In genomic region chr1:44819594-44820327, GRCh38 we compare ENCODE assay signal across 1 cellular context.
TF ChIP-seq lines count a peak whose summit lies in the region.

No MANE protein-coding gene starts in this region.

TF ChIP-seq in HEK293, 187 proteins besides CTCF, POLR2A, EP300 and RAD21 (continued from another document and continues in another):
- TF ChIP-seq ZNF280D (tag by site-specific recombination; IDR thresholded peaks at IDR 0.05): no peak
- TF ChIP-seq ZNF174 (tag by site-specific recombination; IDR thresholded peaks at IDR 0.05): no peak
- TF ChIP-seq ZNF791 (tag by site-specific recombination; IDR thresholded peaks at IDR 0.05): no peak
- no peak for TF ChIP-seq ZNF747 (tag by site-specific recombination; IDR thresholded peaks at IDR 0.05)
- TF ChIP-seq ZBTB26 (tag by site-specific recombination; optimal IDR thresholded peaks at IDR 0.05): peak; percentile 44
- TF ChIP-seq ZSCAN4 (tag by site-specific recombination; IDR thresholded peaks at IDR 0.05): no peak
- TF ChIP-seq REPIN1 (tag by site-specific recombination; IDR thresholded peaks at IDR 0.05; ENCODE audit: low read depth): no peak
- peak; percentile 35; the same call in 1 of the 2 replicates for TF ChIP-seq MZF1 (tag by site-specific recombination; IDR thresholded peaks at IDR 0.05; ENCODE audit: borderline replicate concordance)
- peak; percentile 60 for TF ChIP-seq ZNF600 (tag by site-specific recombination; IDR thresholded peaks at IDR 0.05)
- TF ChIP-seq HIC1 (tag by site-specific recombination; IDR thresholded peaks at IDR 0.05): peak; percentile 55; the same call in 1 of the 2 replicates
- TF ChIP-seq ZBTB17 (tag by site-specific recombination; IDR thresholded peaks at IDR 0.05): peak; percentile 48
- TF ChIP-seq ZNF48 (tag by site-specific recombination; IDR thresholded peaks at IDR 0.05): no peak
- TF ChIP-seq EGR2 (tag by site-specific recombination; IDR thresholded peaks at IDR 0.05; ENCODE audit: low read depth): no peak
- peak; percentile 74 for TF ChIP-seq ZXDB (tag by site-specific recombination; IDR thresholded peaks at IDR 0.05)
- no peak for TF ChIP-seq MYNN (tag by site-specific recombination; IDR thresholded peaks at IDR 0.05; ENCODE audit: borderline replicate concordance)
- no peak for TF ChIP-seq ZBTB1 (tag by site-specific recombination; IDR thresholded peaks at IDR 0.05)
- TF ChIP-seq ELK4 (IDR thresholded peaks at IDR 0.05; ENCODE audit: borderline replicate concordance, low read depth, low read length): no peak
- TF ChIP-seq ZNF202 (tag by site-specific recombination; IDR thresholded peaks at IDR 0.05; ENCODE audit: borderline replicate concordance): no peak
- no peak for TF ChIP-seq ZNF16 (tag by site-specific recombination; IDR thresholded peaks at IDR 0.05; ENCODE audit: low read depth)
- TF ChIP-seq ZSCAN16 (tag by site-specific recombination; IDR thresholded peaks at IDR 0.05): no peak
- peak; percentile 61 for TF ChIP-seq KLF8 (tag by site-specific recombination; IDR thresholded peaks at IDR 0.05)
- TF ChIP-seq ZNF639 (tag by site-specific recombination; IDR thresholded peaks at IDR 0.05): no peak; the same call in 1 of the 2 replicates
- TF ChIP-seq ZNF391 (tag by site-specific recombination; IDR thresholded peaks at IDR 0.05; ENCODE audit: borderline replicate concordance, low read depth): peak; percentile 27; the same call in 1 of the 2 replicates
- no peak for TF ChIP-seq ZNF404 (tag by site-specific recombination; IDR thresholded peaks at IDR 0.05)
- 0 out of 2 replicates have a peak, but pooled peaks have one; percentile 25 for TF ChIP-seq ZNF184 (tag by site-specific recombination; IDR thresholded peaks at IDR 0.05)
- no peak for TF ChIP-seq YY2 (tag by site-specific recombination; IDR thresholded peaks at IDR 0.05)
- peak; percentile 36; the same call in 1 of the 2 replicates for TF ChIP-seq ZBTB21 (tag by site-specific recombination; IDR thresholded peaks at IDR 0.05)
- peak; percentile 93 for TF ChIP-seq ZNF660 (tag by site-specific recombination; IDR thresholded peaks at IDR 0.05)
- TF ChIP-seq ZNF596 (tag by site-specific recombination; IDR thresholded peaks at IDR 0.05): peak; percentile 15; the same call in 1 of the 2 replicates
- TF ChIP-seq ZNF211 (tag by site-specific recombination; IDR thresholded peaks at IDR 0.05; ENCODE audit: low read depth): no peak
- TF ChIP-seq ZNF529 (tag by site-specific recombination; IDR thresholded peaks at IDR 0.05; ENCODE audit: insufficient replicate concordance): no peak
- no peak for TF ChIP-seq KLF1 (tag by site-specific recombination; IDR thresholded peaks at IDR 0.05)
- no peak for TF ChIP-seq ZBTB7A (tag by site-specific recombination; IDR thresholded peaks at IDR 0.05; ENCODE audit: low read depth)
- no peak for TF ChIP-seq ZNF146 (tag by site-specific recombination; IDR thresholded peaks at IDR 0.05)
- TF ChIP-seq ZFHX2 (tag by site-specific recombination; conservative IDR thresholded peaks at IDR 0.05): no peak
- no peak for TF ChIP-seq ZNF19 (tag by site-specific recombination; IDR thresholded peaks at IDR 0.05; ENCODE audit: low read depth)
- TF ChIP-seq ZNF121 (tag by site-specific recombination; IDR thresholded peaks at IDR 0.05): no peak
- no peak for TF ChIP-seq KLF9 (tag by site-specific recombination; IDR thresholded peaks at IDR 0.05; ENCODE audit: low read depth)
- 0 out of 2 replicates have a peak, but pooled peaks have one; percentile 12 for TF ChIP-seq ZFP37 (tag by site-specific recombination; IDR thresholded peaks at IDR 0.05)
- TF ChIP-seq ZNF302 (tag by site-specific recombination; IDR thresholded peaks at IDR 0.05; ENCODE audit: low read depth): no peak
- TF ChIP-seq ATF2 (tag by site-specific recombination; IDR thresholded peaks at IDR 0.05; ENCODE audit: low read depth): no peak
- TF ChIP-seq PRDM4 (tag by site-specific recombination; IDR thresholded peaks at IDR 0.05): peak; percentile 34; the same call in 1 of the 2 replicates
- TF ChIP-seq ZNF792 (tag by site-specific recombination; IDR thresholded peaks at IDR 0.05): no peak
- peak; percentile 51 for TF ChIP-seq SP3 (tag by site-specific recombination; IDR thresholded peaks at IDR 0.05)
- TF ChIP-seq ZNF362 (tag by site-specific recombination; IDR thresholded peaks at IDR 0.05): no peak
- no peak for TF ChIP-seq BCL11A (tag by site-specific recombination; IDR thresholded peaks at IDR 0.05; ENCODE audit: low read depth)
- no peak for TF ChIP-seq WT1 (tag by site-specific recombination; IDR thresholded peaks at IDR 0.05)
- TF ChIP-seq ZFP41 (tag by site-specific recombination; IDR thresholded peaks at IDR 0.05; ENCODE audit: borderline replicate concordance): no peak
- TF ChIP-seq ZNF670 (tag by site-specific recombination; IDR thresholded peaks at IDR 0.05; ENCODE audit: low read depth): no peak
- no peak for TF ChIP-seq ZNF514 (tag by site-specific recombination; IDR thresholded peaks at IDR 0.05)
- TF ChIP-seq ZNF214 (tag by site-specific recombination; IDR thresholded peaks at IDR 0.05; ENCODE audit: borderline replicate concordance): no peak
- TF ChIP-seq ZNF658 (tag by site-specific recombination; IDR thresholded peaks at IDR 0.05): no peak
- TF ChIP-seq ZNF701 (tag by site-specific recombination; IDR thresholded peaks at IDR 0.05): no peak
- TF ChIP-seq HOXC10 (CRISPR knock-in tag; IDR thresholded peaks at IDR 0.05): no peak
